ENCODE assay signal across 37 cellular contexts in the genomic region with DNA sequence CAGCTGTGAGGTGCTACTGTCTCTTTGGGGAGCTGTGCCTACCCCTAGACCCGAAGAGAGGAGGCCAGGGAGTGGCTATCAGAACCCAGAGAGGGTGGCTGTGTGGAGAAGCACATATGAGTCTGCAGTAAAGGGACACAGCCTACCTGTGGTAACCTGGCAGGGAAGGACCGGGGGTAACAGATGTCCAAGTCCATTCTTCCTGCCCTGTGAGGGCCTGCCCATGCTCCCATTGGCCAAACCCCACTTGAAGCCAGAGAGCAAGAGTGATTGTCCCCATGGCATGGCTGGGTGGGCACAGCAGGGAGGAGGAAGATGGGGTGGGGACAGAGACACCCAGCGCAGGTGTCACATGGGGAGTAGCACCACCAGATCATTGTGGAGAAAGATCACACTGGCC.
"Had no signal": no experiment of that assay in that cellular context is flagged by ENCODE, and none has a peak within 500 bp of the region (broad histone marks: within the 10 kb centered on the region; RNA-seq: fewer than 3 reads in every experiment).

No MANE protein-coding gene starts in this region.

- H3K27ac ChIP-seq: ascending aorta, cardiac muscle cell, VCaP had no signal

- H3K4me3 Mint-ChIP-seq: activated B cell treated with CpG ODN at 0.5 μM for 24 hours; activated CD4-positive, alpha-beta memory T cell treated with anti-CD3 and anti-CD28 coated beads for 36 hours; activated CD4-positive, alpha-beta T cell treated with anti-CD3 and anti-CD28 coated beads, Interleukin-2, amount 10 ng/mL, durations not matched to agents 24 days and 14 days; activated CD8-positive, alpha-beta T cell treated with anti-CD3 and anti-CD28 coated beads for 36 hours; activated naive CD4-positive, alpha-beta T cell treated with anti-CD3 and anti-CD28 coated beads, Interleukin-2, amount 10 ng/mL, durations not matched to agents 7 days and 5 days; activated naive CD4-positive, alpha-beta T cell treated with anti-CD3 and anti-CD28 coated beads, Interleukin-2, amount 50 U/mL, for 24 hours; activated naive CD8-positive, alpha-beta T cell; activated naive CD8-positive, alpha-beta T cell treated with anti-CD3 and anti-CD28 coated beads, Interleukin-2, amount 10 ng/mL, durations not matched to agents 7 days and 5 days; activated naive CD8-positive, alpha-beta T cell treated with anti-CD3 and anti-CD28 coated beads, Interleukin-2, amount 50 U/mL, for 24 hours; brain; central memory CD8-positive, alpha-beta T cell; T-helper 1 cell treated with Interleukin-12 subunit alpha and Interleukin-12 subunit beta and Interleukin-4 antibody, amounts not matched to agents 30 μg/mL and 1 μg/mL, for 36 hours; T-helper 2 cell treated with Interferon-gamma antibody and Interleukin-4, amounts not matched to agents 5 μg/mL and 100 μg/mL, for 36 hours had no signal

- H3K27ac Mint-ChIP-seq: activated B cell treated with CpG ODN at 0.5 μM for 24 hours; activated CD4-positive, alpha-beta memory T cell treated with anti-CD3 and anti-CD28 coated beads for 36 hours; activated CD4-positive, alpha-beta T cell treated with anti-CD3 and anti-CD28 coated beads, Interleukin-2, amount 10 ng/mL, durations not matched to agents 24 days and 14 days; activated CD8-positive, alpha-beta T cell treated with anti-CD3 and anti-CD28 coated beads for 36 hours; activated naive CD4-positive, alpha-beta T cell treated with anti-CD3 and anti-CD28 coated beads, Interleukin-2, amount 10 ng/mL, durations not matched to agents 7 days and 5 days; activated naive CD4-positive, alpha-beta T cell treated with anti-CD3 and anti-CD28 coated beads, Interleukin-2, amount 50 U/mL, for 24 hours; activated naive CD8-positive, alpha-beta T cell; activated naive CD8-positive, alpha-beta T cell treated with anti-CD3 and anti-CD28 coated beads, Interleukin-2, amount 10 ng/mL, durations not matched to agents 7 days and 5 days; activated naive CD8-positive, alpha-beta T cell treated with anti-CD3 and anti-CD28 coated beads, Interleukin-2, amount 50 U/mL, for 24 hours; activated T-helper 2 cell treated with anti-CD3 and anti-CD28 coated beads, Interferon-gamma antibody, Interleukin-2, Interleukin-4, amounts not matched to agents 10 μg/mL and 5 μg/mL and 100 μg/mL, durations not matched to agents 14 hours and 24 hours and 36 hours; brain; T-helper 1 cell treated with Interleukin-12 subunit alpha and Interleukin-12 subunit beta and Interleukin-4 antibody, amounts not matched to agents 30 μg/mL and 1 μg/mL, for 36 hours; T-helper 2 cell treated with Interferon-gamma antibody and Interleukin-4, amounts not matched to agents 5 μg/mL and 100 μg/mL, for 36 hours had no signal

- DNase-seq: activated B cell treated with CpG ODN at 0.5 μM for 24 hours; activated CD4-positive, alpha-beta memory T cell treated with anti-CD3 and anti-CD28 coated beads for 36 hours; activated CD4-positive, alpha-beta T cell treated with anti-CD3 and anti-CD28 coated beads for 4 hours; activated CD4-positive, alpha-beta T cell treated with anti-CD3 and anti-CD28 coated beads, Interleukin-2, amount 10 ng/mL, durations not matched to agents 24 days and 14 days; activated CD4-positive, alpha-beta T cell treated with anti-CD3 and anti-CD28 coated beads, Interleukin-2, amount 50 U/mL, for 1 hour; activated CD4-positive, alpha-beta T cell treated with anti-CD3 and anti-CD28 coated beads, Interleukin-2, amount 50 U/mL, for 4 hours; activated CD4-positive, CD25-positive, alpha-beta regulatory T cell treated with anti-CD3 and anti-CD28 coated beads, Interleukin-2, amount 50 U/mL, for 72 hours; activated CD8-positive, alpha-beta memory T cell treated with anti-CD3 and anti-CD28 coated beads, Interleukin-2, amount 50 U/mL, for 4 hours; activated CD8-positive, alpha-beta T cell treated with anti-CD3 and anti-CD28 coated beads for 36 hours; activated effector memory CD4-positive, alpha-beta T cell treated with Interleukin-2 at 50 U/mL for 16 hours; activated gamma-delta T cell; activated naive CD4-positive, alpha-beta T cell treated with anti-CD3 and anti-CD28 coated beads, Interleukin-2, amount 10 ng/mL, durations not matched to agents 7 days and 5 days; activated naive CD4-positive, alpha-beta T cell treated with Interleukin-2 at 50 U/mL for 16 hours; activated naive CD8-positive, alpha-beta T cell treated with anti-CD3 and anti-CD28 coated beads, Interleukin-2, amount 10 ng/mL, durations not matched to agents 7 days and 5 days; activated naive CD8-positive, alpha-beta T cell treated with anti-CD3 and anti-CD28 coated beads, Interleukin-2, amount 50 U/mL, for 24 hours; activated T-cell treated with anti-CD3 and anti-CD28 coated beads for 4 hours; activated T-cell treated with anti-CD3 and anti-CD28 coated beads, Interleukin-2, amount 50 U/mL, for 1 hour; activated T-cell treated with anti-CD3 and anti-CD28 coated beads, Interleukin-2, amount 50 U/mL, for 48 hours; amygdala; anterior cingulate cortex; caudate nucleus; cerebellar nuclear complex; T-helper 1 cell; T-helper 2 cell; T-helper 9 cell had no signal

- H3K36me3 ChIP-seq: ascending aorta, cardiac muscle cell had no signal

- ATAC-seq: activated CD8-positive, alpha-beta T cell treated with anti-CD3 and anti-CD28 coated beads for 36 hours; activated naive CD8-positive, alpha-beta T cell treated with anti-CD3 and anti-CD28 coated beads, Interleukin-2, amount 50 U/mL, for 24 hours had no signal

- H3K36me3 Mint-ChIP-seq: activated naive CD4-positive, alpha-beta T cell treated with anti-CD3 and anti-CD28 coated beads, Interleukin-2, amount 10 ng/mL, durations not matched to agents 7 days and 5 days; activated naive CD4-positive, alpha-beta T cell treated with anti-CD3 and anti-CD28 coated beads, Interleukin-2, amount 50 U/mL, for 24 hours; activated naive CD8-positive, alpha-beta T cell; activated naive CD8-positive, alpha-beta T cell treated with anti-CD3 and anti-CD28 coated beads, Interleukin-2, amount 10 ng/mL, durations not matched to agents 7 days and 5 days had no signal

- H3K9me3 Mint-ChIP-seq: activated CD4-positive, alpha-beta T cell treated with anti-CD3 and anti-CD28 coated beads, Interleukin-2, amount 10 ng/mL, durations not matched to agents 24 days and 14 days; activated naive CD4-positive, alpha-beta T cell treated with anti-CD3 and anti-CD28 coated beads, Interleukin-2, amount 50 U/mL, for 24 hours; T-helper 1 cell treated with Interleukin-12 subunit alpha and Interleukin-12 subunit beta and Interleukin-4 antibody, amounts not matched to agents 30 μg/mL and 1 μg/mL, for 36 hours; T-helper 2 cell treated with Interferon-gamma antibody and Interleukin-4, amounts not matched to agents 5 μg/mL and 100 μg/mL, for 36 hours had no signal

- H3K4me3 ChIP-seq: ascending aorta, cardiac muscle cell had no signal

- H3K27me3 ChIP-seq: ascending aorta, cardiac muscle cell had no signal

- FAIRE-seq: bronchial epithelial cell, TTC549 had no signal
